ENCODE assay signal across 8 cellular contexts in the genomic region with DNA sequence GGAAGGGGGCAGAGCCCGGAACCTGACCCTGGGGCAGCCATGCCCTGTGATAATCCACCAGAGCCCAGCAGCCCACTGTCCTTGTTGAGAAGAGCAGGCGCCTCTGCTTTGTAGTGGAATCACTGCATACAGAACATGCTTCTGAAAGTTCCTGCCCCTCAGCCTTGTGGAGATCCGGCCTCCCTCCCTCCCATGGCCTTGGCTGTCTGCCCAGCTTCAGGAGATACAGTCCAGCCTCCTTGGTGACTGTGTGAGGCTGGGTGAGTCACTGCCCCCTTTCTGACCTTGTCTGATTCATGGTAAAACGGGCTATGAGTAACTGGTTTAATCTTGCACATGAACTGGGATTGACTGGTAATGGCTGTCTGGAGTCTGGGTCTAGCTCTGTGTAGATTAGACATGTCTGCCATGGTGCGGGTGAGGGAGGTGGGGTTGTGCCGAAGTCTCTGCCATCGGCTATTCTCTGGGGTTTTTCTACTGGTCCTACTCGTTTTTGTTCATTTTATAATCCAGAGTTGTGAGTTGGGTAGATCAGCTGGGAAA.
A peak's percentile ranks its signal among the peaks of the same experiment; 100 is the strongest.
DNase-seq lines count a peak whose midpoint lies in the region; ATAC-seq, FAIRE-seq and TF ChIP-seq lines count a peak whose summit lies in the region.
"Not testable (repeated sequence)": the region's sequence is repeated elsewhere in the genome, so short reads cannot be mapped to it uniquely, and the experiment has no call there.

No MANE protein-coding gene starts in this region.

- not testable (repeated sequence) for H3K9me3 ChIP-seq in keratinocyte (ENCODE audit: control insufficient read depth, low read depth, low read length); testis

- not testable (repeated sequence) for H3K4me3 ChIP-seq in keratinocyte (ENCODE audit: control insufficient read depth in 2 of 3, extremely low read depth in 1 of 3, insufficient read depth in 2 of 3, low read depth in 1 of 3, low read length in 3 of 3); testis

- FAIRE-seq in keratinocyte (lab: Jason Lieb, UNC), result peak; percentile 100

- not testable (repeated sequence) for H3K36me3 ChIP-seq in keratinocyte (ENCODE audit: control insufficient read depth in 2 of 2, extremely low read depth in 1 of 2, insufficient read depth in 2 of 2, low read length in 2 of 2); testis (ENCODE audit: low read depth, missing control alignments)

- H3K27ac ChIP-seq in keratinocyte (ENCODE audit: control insufficient read depth, insufficient read depth, low read length), result not testable (repeated sequence)
- peak overlapping the region in 1 of 2 donors; percentile 19 for H3K27ac ChIP-seq in testis

- not testable (repeated sequence) for H3K27me3 ChIP-seq in keratinocyte (ENCODE audit: control insufficient read depth, extremely low read depth, insufficient read depth, low read length); testis

- dilution Hi-C loops in keratinocyte (cut with MboI; ENCODE audit: extremely low pct_ligation_motif_present, low sequenced_read_pairs), result not testable (repeated sequence)

- not testable (repeated sequence) for H3K9me1 ChIP-seq in keratinocyte (ENCODE audit: control insufficient read depth, extremely low read depth, insufficient read depth, low read length)

- TF ChIP-seq POLR2A in testis (IDR thresholded peaks at IDR 0.05), result not testable (repeated sequence)

- not testable (repeated sequence) for H2AFZ ChIP-seq in keratinocyte (ENCODE audit: control insufficient read depth, low read length)

- peak; percentile 76 for DNase-seq in COLO829 (ENCODE audit: low spot score)
- peak in 2 of 3 experiments; percentile 6 to 23 for DNase-seq in activated CD8-positive, alpha-beta memory T cell treated with anti-CD3 and anti-CD28 coated beads for 48 hours (ENCODE audit: low read depth in 2 of 3, low spot score in 2 of 3)
- peak; percentile 83 to 98 for DNase-seq in dermis microvascular lymphatic vessel endothelial cell (ENCODE audit: low read depth in 2 of 2)
- DNase-seq in keratinocyte (ENCODE audit: low read depth, low spot score), result peak; percentile 69
- DNase-seq in renal cortical epithelial cell (ENCODE audit: low read depth), result peak; percentile 95
- peak; percentile 93 for DNase-seq in testis

- H3K79me2 ChIP-seq in keratinocyte (ENCODE audit: control insufficient read depth, insufficient read depth, low read length), result not testable (repeated sequence)

- ATAC-seq in HG03442 (IDR thresholded peaks at IDR 0.05; ENCODE audit: unreplicated experiment), result peak; percentile 60

- not testable (repeated sequence) for TF ChIP-seq CTCF in keratinocyte (optimal IDR thresholded peaks at IDR 0.05 in 1 of 3, IDR thresholded peaks at IDR 0.05 in 1 of 3, conservative IDR thresholded peaks at IDR 0.05 in 1 of 3; ENCODE audit: extremely low read depth in 1 of 3, insufficient read depth in 2 of 3, low read length in 3 of 3); testis (IDR thresholded peaks at IDR 0.05)

- intact Hi-C loops in testis (cut with DNase I; ENCODE audit: low total_unique reads), result not testable (repeated sequence)

- H3K4me1 ChIP-seq in keratinocyte (ENCODE audit: control insufficient read depth, extremely low read depth, insufficient read depth, low read length) (peaks cover 34% of the 10 kb centered on the region), testis (peaks cover 26% of the 10 kb centered on the region)

- not testable (repeated sequence) for H3K9ac ChIP-seq in keratinocyte (ENCODE audit: control insufficient read depth, extremely low read depth, insufficient read depth, low read length)

- H4K20me1 ChIP-seq in keratinocyte (ENCODE audit: control insufficient read depth, extremely low read depth, insufficient read depth, low read length), result not testable (repeated sequence)

- WGBS in testis, 2 donors, result 34 to 35% methylated on average over 6 to 8 of the region's 8 CpGs

- H3K4me2 ChIP-seq in keratinocyte (ENCODE audit: control insufficient read depth, extremely low read depth, insufficient read depth, low read depth, low read length), result peak overlapping the region; percentile 43

TF ChIP-seq in PFSK-1, 5 proteins besides CTCF, POLR2A, EP300 and RAD21:
- TF ChIP-seq POLR2AphosphoS5 (IDR thresholded peaks at IDR 0.05; ENCODE audit: low read depth, low read length), result peak; percentile 43; the same call in 1 of the 2 replicates
TF ChIP-seq in PFSK-1: peak in this region for 1; not testable (repeated sequence) for 4.

Comparison
In these comparisons a context has a peak if more than half of its experiments do, and no peak if none do; other contexts are left out.
1. DNase-seq: peak in every context shown above with its lines; median percentile 95 in renal cortical epithelial cell; 93 in testis; 90 in dermis microvascular lymphatic vessel endothelial cell; 76 in COLO829; 69 in keratinocyte; 14 in activated CD8-positive, alpha-beta memory T cell treated with anti-CD3 and anti-CD28 coated beads for 48 hours.